Comparison of ENCODE assay signal across 12 cellular contexts in genomic region chr1:165116732-165117131, GRCh38.
DNase-seq lines count a peak whose midpoint lies in the region; ATAC-seq and TF ChIP-seq lines count a peak whose summit lies in the region.
"Had no signal": no experiment of that assay in that cellular context is flagged by ENCODE, and none has a peak within 500 bp of the region (broad histone marks: within the 10 kb centered on the region; RNA-seq: fewer than 3 reads in every experiment).

No MANE protein-coding gene starts in this region.

- DNase-seq in HFF-Myc (ENCODE audit: extremely low read depth, low read depth) = peak; percentile 15
- peak; percentile 49 for DNase-seq in T1000 (lab: John Stamatoyannopoulos, UW)
- DNase-seq in upper lobe of right lung = no peak
- no peak for DNase-seq in SK-N-DZ (ENCODE audit: low spot score)
- no peak for DNase-seq in NCI-H1105 (lab: John Stamatoyannopoulos, UW)
- DNase-seq in NCI-H82 treated with DMSO at 0.1 percent for 48 hours (lab: John Stamatoyannopoulos, UW; ENCODE audit: unreplicated experiment) = no peak
- DNase-seq: activated CD4-positive, alpha-beta T cell treated with anti-CD3 and anti-CD28 coated beads for 36 hours; heart right ventricle; Karpas-422; NCI-H345 had no signal

- no peak overlapping the region for H3K4me3 ChIP-seq in HFF-Myc (replicated peaks; ENCODE audit: low read depth, low read length)
- no peak overlapping the region for H3K4me3 ChIP-seq in gastroesophageal sphincter
- H3K4me3 ChIP-seq in upper lobe of right lung = no peak overlapping the region
- H3K4me3 ChIP-seq: skin epidermis had no signal

- H3K27me3 ChIP-seq in gastroesophageal sphincter (peaks cover 45% of the 10 kb centered on the region), upper lobe of right lung (peaks cover 26% of the 10 kb centered on the region)

- H3K9me3 ChIP-seq in gastroesophageal sphincter = no peaks in the 10 kb centered on the region
- H3K9me3 ChIP-seq in upper lobe of right lung = no peaks in the 10 kb centered on the region
- H3K9me3 ChIP-seq: heart right ventricle had no signal

- no peak for TF ChIP-seq EP300 in gastroesophageal sphincter (IDR thresholded peaks at IDR 0.05)

- WGBS in gastroesophageal sphincter (ENCODE audit: low coverage in 1 of 2), 2 donors = 63 to 64% methylated on average over 2 to 5 of the region's 6 CpGs

- no peak overlapping the region for H3K27ac ChIP-seq in gastroesophageal sphincter
- H3K27ac ChIP-seq in upper lobe of right lung = no peak overlapping the region
- H3K27ac ChIP-seq: heart right ventricle, skin epidermis had no signal

- no peak for TF ChIP-seq POLR2A in gastroesophageal sphincter (IDR thresholded peaks at IDR 0.05)

- no peaks in the 10 kb centered on the region for H3K36me3 ChIP-seq in gastroesophageal sphincter
- H3K36me3 ChIP-seq in upper lobe of right lung = no peaks in the 10 kb centered on the region
- H3K36me3 ChIP-seq: heart right ventricle had no signal

- H3K4me1 ChIP-seq in gastroesophageal sphincter (no peaks in the 10 kb centered on the region), upper lobe of right lung (no peaks in the 10 kb centered on the region)
- H3K4me1 ChIP-seq: heart right ventricle had no signal

- intact Hi-C loops in upper lobe of right lung (cut with DNase I) = no loop called here

- TF ChIP-seq CTCF in HFF-Myc (IDR thresholded peaks at IDR 0.05; ENCODE audit: low read depth, low read length, missing control alignments) = no peak
- TF ChIP-seq CTCF in gastroesophageal sphincter (IDR thresholded peaks at IDR 0.05) = no peak
- TF ChIP-seq CTCF in upper lobe of right lung (IDR thresholded peaks at IDR 0.05) = no peak

- ATAC-seq in gastroesophageal sphincter (peak; percentile 5), upper lobe of right lung (peak; percentile 44)
- ATAC-seq: activated CD4-positive, alpha-beta T cell treated with anti-CD3 and anti-CD28 coated beads for 36 hours; heart right ventricle had no signal

Comparison
In these comparisons a context has a peak if more than half of its experiments do, and no peak if none do; other contexts are left out.
1. DNase-seq: peak in HFF-Myc (single experiment) and T1000 (single experiment); none in upper lobe of right lung (single experiment), SK-N-DZ (single experiment), NCI-H1105 (single experiment) and NCI-H82 treated with DMSO at 0.1 percent for 48 hours (single experiment).